29 cellular contexts compared by ENCODE assay signal in the genomic region with DNA sequence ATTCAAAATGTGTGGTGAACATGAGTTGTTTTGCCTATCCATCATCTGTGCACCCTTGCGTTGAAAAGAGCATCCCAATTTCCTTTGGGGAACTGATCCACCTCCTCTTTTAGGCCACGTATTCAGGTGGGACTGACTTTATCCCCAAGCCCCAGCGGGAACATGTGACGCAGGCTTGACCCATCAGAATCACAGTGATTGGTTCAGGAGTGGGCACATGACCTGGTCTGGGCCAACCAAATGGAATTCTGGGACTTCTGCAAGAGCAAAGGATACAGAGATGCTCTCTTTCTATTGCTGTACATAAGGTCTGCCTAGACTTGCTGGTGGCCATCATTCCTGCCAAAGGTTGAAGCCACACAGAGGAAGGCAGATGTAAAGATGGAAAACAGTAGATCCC.
"Had no signal": no experiment of that assay in that cellular context is flagged by ENCODE, and none has a peak within 500 bp of the region (broad histone marks: within the 10 kb centered on the region; RNA-seq: fewer than 3 reads in every experiment).

No MANE protein-coding gene starts in this region.

- FAIRE-seq: colon, endometrium, endothelial cell of umbilical vein, frontal cortex had no signal

- H3K27me3 Mint-ChIP-seq: dendritic cell treated with granulocyte-macrophage colony-stimulating factor and Interleukin-4, amounts not matched to agents 40 ng/mL and 50 ng/mL, for 4 days had no signal

- H3K4me1 ChIP-seq: colonic mucosa, esophagus muscularis mucosa, esophagus squamous epithelium, foreskin keratinocyte, gastrocnemius medialis, gastroesophageal sphincter, heart left ventricle, heart right ventricle had no signal

- H3K36me3 ChIP-seq: colonic mucosa, esophagus muscularis mucosa, esophagus squamous epithelium, gastrocnemius medialis, gastroesophageal sphincter, heart left ventricle, heart right ventricle had no signal

- H3K9me3 ChIP-seq: colonic mucosa, esophagus squamous epithelium, gastrocnemius medialis had no signal

- H3K4me3 Mint-ChIP-seq: dendritic cell treated with granulocyte-macrophage colony-stimulating factor and Interleukin-4, amounts not matched to agents 40 ng/mL and 50 ng/mL, for 4 days; effector memory CD8-positive, alpha-beta T cell; endodermal cell had no signal

- H3K4me3 ChIP-seq: colonic mucosa, coronary artery, dorsolateral prefrontal cortex, esophagus muscularis mucosa, esophagus squamous epithelium, gastrocnemius medialis, gastroesophageal sphincter, heart left ventricle, heart right ventricle had no signal

- H3K27me3 ChIP-seq: colonic mucosa, foreskin keratinocyte, gastrocnemius medialis, heart left ventricle had no signal

- DNase-seq: colonic mucosa; cortex of kidney; dermis blood vessel endothelial cell; dorsolateral prefrontal cortex; effector CD4-positive, alpha-beta T cell; effector CD8-positive, alpha-beta T cell; effector memory CD4-positive, alpha-beta T cell; effector memory CD8-positive, alpha-beta T cell; endodermal cell; erythroblast; esophagus squamous epithelium; foreskin fibroblast; foreskin keratinocyte; foreskin melanocyte; gastrocnemius medialis; glutamatergic neuron; head of caudate nucleus; heart left ventricle; heart right ventricle had no signal

- H3K27ac Mint-ChIP-seq: dendritic cell treated with granulocyte-macrophage colony-stimulating factor and Interleukin-4, amounts not matched to agents 40 ng/mL and 50 ng/mL, for 4 days; effector memory CD8-positive, alpha-beta T cell; endodermal cell had no signal

- H3K27ac ChIP-seq: colonic mucosa, coronary artery, dorsolateral prefrontal cortex, epithelial cell of prostate, esophagus muscularis mucosa, esophagus squamous epithelium, foreskin keratinocyte, gastrocnemius medialis, gastroesophageal sphincter, heart left ventricle, heart right ventricle had no signal

- ATAC-seq: effector memory CD8-positive, alpha-beta T cell; esophagus mucosa; foreskin keratinocyte; gastrocnemius medialis; gastroesophageal sphincter; heart left ventricle; heart right ventricle had no signal

- H3K4me1 Mint-ChIP-seq: endodermal cell had no signal

- H3K9me3 Mint-ChIP-seq: dendritic cell treated with granulocyte-macrophage colony-stimulating factor and Interleukin-4, amounts not matched to agents 40 ng/mL and 50 ng/mL, for 4 days; effector memory CD8-positive, alpha-beta T cell had no signal
